ENCODE assay signal across 21 cellular contexts in genomic region chr1:173573596-173573995, GRCh38. TPM values are rescaled to one million over a fixed set of nuclear protein-coding genes. Genes with fewer than 3 reads are reported as not detected.
DNase-seq lines count a peak whose midpoint lies in the region; ATAC-seq, FAIRE-seq and TF ChIP-seq lines count a peak whose summit lies in the region.
"Had no signal": no experiment of that assay in that cellular context is flagged by ENCODE, and none has a peak within 500 bp of the region (broad histone marks: within the 10 kb centered on the region; RNA-seq: fewer than 3 reads in every experiment).

No MANE protein-coding gene starts in this region.

- H3K4me3 Mint-ChIP-seq in neural progenitor cell, result no peak overlapping the region
- H3K4me3 Mint-ChIP-seq: CD4-positive, alpha-beta memory T cell had no signal

- TF ChIP-seq CTCF in RWPE2 (IDR thresholded peaks at IDR 0.05; ENCODE audit: poor library complexity, severe bottlenecking), result no peak
- TF ChIP-seq CTCF in bronchial epithelial cell (IDR thresholded peaks at IDR 0.05; ENCODE audit: insufficient read depth, low read length, severe bottlenecking), result no peak
- no peak for TF ChIP-seq CTCF in neural progenitor cell (IDR thresholded peaks at IDR 0.05)
- no peak for TF ChIP-seq CTCF in suprapubic skin (IDR thresholded peaks at IDR 0.05)

- peak; percentile 81 for ATAC-seq in RWPE2 (ENCODE audit: low read depth)
- no peak for ATAC-seq in GM21423 (IDR thresholded peaks at IDR 0.05; ENCODE audit: unreplicated experiment)
- ATAC-seq: HCT116 had no signal

- no peaks in the 10 kb centered on the region for H4K20me1 ChIP-seq in neural progenitor cell (ENCODE audit: low read depth)

- H3K36me3 Mint-ChIP-seq in neural progenitor cell, result no peaks in the 10 kb centered on the region
- H3K36me3 Mint-ChIP-seq: CD4-positive, alpha-beta memory T cell had no signal

- H3K27me3 Mint-ChIP-seq in neural progenitor cell (ENCODE audit: insufficient read depth, low read depth), result peaks cover 3% of the 10 kb centered on the region
- H3K27me3 Mint-ChIP-seq: CD4-positive, alpha-beta memory T cell had no signal

- H3K27ac ChIP-seq in RWPE2 (ENCODE audit: poor library complexity, severe bottlenecking) (no peak overlapping the region), neural progenitor cell (no peak overlapping the region), suprapubic skin (no peak overlapping the region)
- H3K27ac ChIP-seq: C4-2B, HL-60 had no signal

- no peaks in the 10 kb centered on the region for H3K27me3 ChIP-seq in RWPE2 (ENCODE audit: insufficient read depth, poor library complexity, severe bottlenecking)
- no peaks in the 10 kb centered on the region for H3K27me3 ChIP-seq in bronchial epithelial cell (ENCODE audit: control insufficient read depth, insufficient read depth, low read length)
- no peaks in the 10 kb centered on the region for H3K27me3 ChIP-seq in neural progenitor cell
- no peaks in the 10 kb centered on the region for H3K27me3 ChIP-seq in suprapubic skin

- H3K4me1 ChIP-seq in RWPE2 (ENCODE audit: insufficient read depth, poor library complexity, severe bottlenecking), result no peaks in the 10 kb centered on the region
- H3K4me1 ChIP-seq in neural progenitor cell, result peaks cover 7% of the 10 kb centered on the region
- no peaks in the 10 kb centered on the region for H3K4me1 ChIP-seq in suprapubic skin
- H3K4me1 ChIP-seq: BE2C had no signal

- TF ChIP-seq POLR2A in suprapubic skin (IDR thresholded peaks at IDR 0.05), result no peak

- no peaks in the 10 kb centered on the region for H3K9me3 ChIP-seq in RWPE2 (ENCODE audit: severe bottlenecking)
- H3K9me3 ChIP-seq in neural progenitor cell (ENCODE audit: low read depth), result no peaks in the 10 kb centered on the region
- no peaks in the 10 kb centered on the region for H3K9me3 ChIP-seq in suprapubic skin
- H3K9me3 ChIP-seq: BE2C had no signal

- FAIRE-seq in bronchial epithelial cell (lab: Jason Lieb, UNC), result no peak
- FAIRE-seq: A204.1, GM12892, GM19239, H54 had no signal

- H3K79me2 ChIP-seq in neural progenitor cell (ENCODE audit: low read depth), result no peaks in the 10 kb centered on the region

- WGBS in suprapubic skin, result 97% methylated on average over 4 of the region's 4 CpGs

- H3K4me1 Mint-ChIP-seq in neural progenitor cell, result peaks cover 3% of the 10 kb centered on the region

- H3K36me3 ChIP-seq in RWPE2 (ENCODE audit: low read depth) (no peaks in the 10 kb centered on the region), bronchial epithelial cell (ENCODE audit: control insufficient read depth, insufficient read depth, low read length) (no peaks in the 10 kb centered on the region), neural progenitor cell (no peaks in the 10 kb centered on the region), suprapubic skin (no peaks in the 10 kb centered on the region)
- H3K36me3 ChIP-seq: BE2C had no signal

- H2AFZ ChIP-seq in neural progenitor cell (replicated peaks), result peak overlapping the region; percentile 20

- TF ChIP-seq EP300 in suprapubic skin (IDR thresholded peaks at IDR 0.05), result no peak

- H3K9ac ChIP-seq in neural progenitor cell, result no peak overlapping the region

- DNase-seq in HT1080 (ENCODE audit: low read depth), result peak; percentile 48
- DNase-seq in RWPE2 (ENCODE audit: low spot score), result no peak
- peak; percentile 43 for DNase-seq in bronchial epithelial cell (ENCODE audit: low read depth)
- no peak for DNase-seq in neural progenitor cell (ENCODE audit: low spot score)
- no peak for DNase-seq in suprapubic skin (ENCODE audit: low spot score in 2 of 2)
- no peak for DNase-seq in NCI-H1092 treated with DMSO at 0.1 percent for 48 hours (lab: John Stamatoyannopoulos, UW)
- DNase-seq in iPS-NIHi7 (ENCODE audit: extremely low spot score), result no peak
- DNase-seq: BE2C; CD4-positive, alpha-beta memory T cell; COR-L47; DND-41; GDM1 had no signal

- no peak overlapping the region for H3K27ac Mint-ChIP-seq in neural progenitor cell

- H3K4me3 ChIP-seq in RWPE2 (ENCODE audit: severe bottlenecking), result no peak overlapping the region
- H3K4me3 ChIP-seq in bronchial epithelial cell (ENCODE audit: low read depth, low read length), result no peak overlapping the region
- H3K4me3 ChIP-seq in neural progenitor cell, result no peak overlapping the region
- H3K4me3 ChIP-seq in suprapubic skin, result no peak overlapping the region

- H3K9me3 Mint-ChIP-seq in neural progenitor cell, result no peaks in the 10 kb centered on the region

- H3K4me2 ChIP-seq in neural progenitor cell, result no peak overlapping the region

- H3F3A ChIP-seq in neural progenitor cell (ENCODE audit: low read depth), result no peaks in the 10 kb centered on the region

RNA-seq across cellular contexts. Expression of gene SLC9C2, which starts 29.3 kb away (rescaled TPM):
- total RNA-seq in HT1080 (2014; rRNA removed; shearing (Covaris generic)), result not detected in 2 replicates
- polyA plus RNA-seq in HT1080 (2015; cell fraction: cytosol; rRNA removed), result not detected in 2 replicates
- not detected in 2 replicates for polyA plus RNA-seq in HT1080 (2015; cell fraction: nucleus; rRNA removed)
- not detected in 2 replicates for total RNA-seq in bronchial epithelial cell
- total RNA-seq in neural progenitor cell (ENCODE audit: low replicate concordance), result not detected in 2 replicates
- not detected for total RNA-seq in suprapubic skin
- total RNA-seq: CD4-positive, alpha-beta memory T cell had no signal
- polyA plus RNA-seq: AG04450; CD4-positive, alpha-beta memory T cell had no signal

Comparison
In these comparisons a context has a peak if more than half of its experiments do, and no peak if none do; other contexts are left out.
1. DNase-seq: peak in HT1080 (single experiment) and bronchial epithelial cell (single experiment); none in RWPE2 (single experiment), neural progenitor cell (single experiment), suprapubic skin (0 of 2), NCI-H1092 treated with DMSO at 0.1 percent for 48 hours (single experiment) and iPS-NIHi7 (single experiment).